Comparison of ENCODE assay signal across 8 cellular contexts in genomic region chr2:73828818-73829570, GRCh38. TPM values are rescaled to one million over a fixed set of nuclear protein-coding genes. Genes with fewer than 3 reads are reported as not detected.
DNase-seq lines count a peak whose midpoint lies in the region; ATAC-seq, FAIRE-seq and TF ChIP-seq lines count a peak whose summit lies in the region.

STAMBP (plus strand) TSS chr2:73828961; CDS start chr2:73830857, 1,896 bp downstream.

- H3K9me3 ChIP-seq in iPS-20b (ENCODE audit: insufficient read depth, low read depth, low read length) = no peaks in the 10 kb centered on the region

- DNase-seq in AG04449 (ENCODE audit: low read depth, low spot score) (peak; percentile 72), NCI-H2227 treated with DMSO at 0.1 percent for 48 hours (lab: John Stamatoyannopoulos, UW) (peak; percentile 96), bronchial epithelial cell (ENCODE audit: low read depth) (peak; percentile 95)

- CTCF ChIA-PET in AG04449 (lab: Yijun Ruan, JAX) = interaction anchor here (0.6 to 9.5 kb wide), 17 partner anchors 10 to 506 kb away, joined by 3 to 221 read pairs (median 4); partner anchors contain the start of gene BOLA3

- H3K9ac ChIP-seq in iPS-20b (ENCODE audit: low read depth, low read length) = peak within 1 kb of the TSS; percentile 93

- ATAC-seq in GM18907 (IDR thresholded peaks at IDR 0.05; ENCODE audit: unreplicated experiment) (peak; percentile 79), HG03159 (IDR thresholded peaks at IDR 0.05; ENCODE audit: unreplicated experiment) (peak; percentile 81)

- H3K27me3 ChIP-seq in bronchial epithelial cell (ENCODE audit: control insufficient read depth, insufficient read depth, low read length) (no peaks in the 10 kb centered on the region), iPS-20b (ENCODE audit: insufficient read depth, low read length) (peaks cover 30% of the 10 kb centered on the region; the same call in 1 of the 2 replicates)

- POLR2A ChIA-PET in AG04449 (lab: Yijun Ruan, JAX) = interaction anchor here (0.8 to 1.0 kb wide), 4 partner anchors 10 to 368 kb away, joined by 3 to 5 read pairs (median 3); no protein-coding TSS in a partner anchor

- H3K4me3 ChIP-seq in AG04449 (ENCODE audit: low read depth, low read length) (peak within 1 kb of the TSS; percentile 82), WI38 (ENCODE audit: low read depth, low read length) (peak within 1 kb of the TSS; percentile 83), bronchial epithelial cell (ENCODE audit: low read depth, low read length) (peak within 1 kb of the TSS; percentile 82), iPS-20b (ENCODE audit: low read length) (peak within 1 kb of the TSS; percentile 92), skin epidermis (peak within 1 kb of the TSS; percentile 65 to 87 (median 74))

- FAIRE-seq in bronchial epithelial cell (lab: Jason Lieb, UNC) = no peak

- peak within 1 kb of the TSS; percentile 65 for H3K27ac ChIP-seq in iPS-20b (ENCODE audit: low read length)
- peak within 1 kb of the TSS; percentile 71 to 99 (median 95) for H3K27ac ChIP-seq in skin epidermis

- no peak for TF ChIP-seq CTCF in AG04449 (IDR thresholded peaks at IDR 0.05; ENCODE audit: insufficient read depth, low read length, missing control alignments)
- TF ChIP-seq CTCF in WI38 (IDR thresholded peaks at IDR 0.05; ENCODE audit: low read depth, low read length) = no peak
- no peak for TF ChIP-seq CTCF in bronchial epithelial cell (IDR thresholded peaks at IDR 0.05; ENCODE audit: insufficient read depth, low read length, severe bottlenecking)

- H3K36me3 ChIP-seq in bronchial epithelial cell (ENCODE audit: control insufficient read depth, insufficient read depth, low read length) (peaks cover 1% of the 10 kb centered on the region), iPS-20b (ENCODE audit: insufficient read depth, low read depth, low read length) (peaks cover 28% of the 10 kb centered on the region)

- peaks cover 6% of the 10 kb centered on the region; the same call in 1 of the 2 replicates for H3K4me1 ChIP-seq in iPS-20b (ENCODE audit: insufficient read depth, low read length)

RNA-seq across cellular contexts. Expression of gene STAMBP, which starts in this region (rescaled TPM):
- total RNA-seq in bronchial epithelial cell = 24.0 and 36.4 TPM in 2 replicates

Comparison
In these comparisons a context has a peak if more than half of its experiments do, and no peak if none do; other contexts are left out.
1. Peak in every context shown above with its lines: DNase-seq, ATAC-seq, H3K4me3 ChIP-seq and H3K27ac ChIP-seq.